ENCODE assay signal across 24 cellular contexts in the genomic region with DNA sequence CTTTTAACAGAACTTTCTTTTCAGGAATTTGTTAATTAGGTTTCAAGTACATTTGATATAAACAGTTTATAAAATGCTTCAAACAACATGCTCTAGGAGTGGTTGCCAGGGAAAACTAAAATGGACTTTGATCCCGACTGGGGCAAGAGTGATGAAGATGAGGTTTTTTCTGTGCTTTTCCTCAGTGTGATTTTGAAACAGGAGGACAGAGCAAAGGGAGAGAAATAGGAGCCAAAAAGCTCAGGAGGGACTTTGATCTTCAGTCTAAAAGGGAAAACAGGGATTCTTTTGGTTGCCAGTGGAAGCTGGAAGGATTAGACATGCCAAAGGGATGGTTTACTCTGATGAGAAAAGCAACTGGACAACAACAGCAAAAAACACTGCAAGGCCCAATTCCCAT.
DNase-seq lines count a peak whose midpoint lies in the region; ATAC-seq and TF ChIP-seq lines count a peak whose summit lies in the region.
"Had no signal": no experiment of that assay in that cellular context is flagged by ENCODE, and none has a peak within 500 bp of the region (broad histone marks: within the 10 kb centered on the region; RNA-seq: fewer than 3 reads in every experiment).

No MANE protein-coding gene starts in this region.

- ATAC-seq in gastroesophageal sphincter (peak; percentile 13), HG02970 (IDR thresholded peaks at IDR 0.05; ENCODE audit: low FRiP score, unreplicated experiment) (no peak), HG03135 (IDR thresholded peaks at IDR 0.05; ENCODE audit: unreplicated experiment) (no peak)
- ATAC-seq: CD8-positive, alpha-beta T cell had no signal

- H3K27me3 ChIP-seq in gastroesophageal sphincter (no peaks in the 10 kb centered on the region), muscle layer of duodenum (ENCODE audit: low read depth, low read length) (no peaks in the 10 kb centered on the region), stomach (no peaks in the 10 kb centered on the region)
- H3K27me3 ChIP-seq: BLaER1 treated with 17β-estradiol and CSF1 and Interleukin-3, amounts not matched to agents 10 nM and 100 nM; MG63; Peyer's patch; SJCRH30 had no signal

- no peak for TF ChIP-seq EP300 in gastroesophageal sphincter (IDR thresholded peaks at IDR 0.05)
- no peak for TF ChIP-seq EP300 in stomach (IDR thresholded peaks at IDR 0.05)

- 22 to 23% methylated on average over 1 of the region's 1 CpG for WGBS in gastroesophageal sphincter (ENCODE audit: low coverage in 1 of 2), 2 donors
- WGBS in stomach, 5 donors = 50 to 69% (median 61%) methylated on average over 1 of the region's 1 CpG

- DNase-seq in stomach = no peak
- DNase-seq in NCI-H187 treated with DMSO at 0.1 percent for 48 hours (lab: John Stamatoyannopoulos, UW) = no peak
- no peak for DNase-seq in activated CD8-positive, alpha-beta memory T cell treated with anti-CD3 and anti-CD28 coated beads, Interleukin-2, amount 50 U/mL, for 4 hours
- DNase-seq: ACHN; Calu3; CD8-positive, alpha-beta T cell; EL; GF-D8; GOT3; HCEC 1CT; Kasumi-1; MG63; NCI-H1417; NCI-H1694 treated with DMSO at 0.1 percent for 48 hours; NCI-H446; NCI-H526; Peyer's patch; SJCRH30 had no signal

- peaks cover 7 to 18% (median 15%) of the 10 kb centered on the region in 5 experiments for H3K9me3 Mint-ChIP-seq in brain
- H3K9me3 Mint-ChIP-seq: CD8-positive, alpha-beta T cell had no signal

- TF ChIP-seq CTCF in brain (conservative IDR thresholded peaks at IDR 0.05) (no peak), gastroesophageal sphincter (IDR thresholded peaks at IDR 0.05) (no peak), stomach (IDR thresholded peaks at IDR 0.05) (no peak)

- H3K4me1 Mint-ChIP-seq in brain = peaks cover 12% of the 10 kb centered on the region

- intact Hi-C loops in stomach (cut with DNase I; ENCODE audit: low total_unique reads) = no loop called here

- no peak overlapping the region for H3K4me3 Mint-ChIP-seq in brain
- H3K4me3 Mint-ChIP-seq: CD8-positive, alpha-beta T cell had no signal

- H3K4me1 ChIP-seq in gastroesophageal sphincter (peaks cover 0 to 54% (median 9%) of the 10 kb centered on the region in 3 donors), muscle layer of duodenum (ENCODE audit: control insufficient read depth in 1 of 2, insufficient read depth in 2 of 2, low read length in 2 of 2) (peaks cover 0 to 6% of the 10 kb centered on the region in 2 donors), stomach (peaks cover 0 to 5% (median 2%) of the 10 kb centered on the region in 4 donors)
- H3K4me1 ChIP-seq: BLaER1 treated with 17β-estradiol and CSF1 and Interleukin-3, amounts not matched to agents 10 nM and 100 nM; Peyer's patch; SJCRH30 had no signal

- no peaks in the 10 kb centered on the region for H3K36me3 ChIP-seq in gastroesophageal sphincter
- H3K36me3 ChIP-seq in muscle layer of duodenum (ENCODE audit: control insufficient read depth in 1 of 2, insufficient read depth in 2 of 2, low read length in 2 of 2) = no peaks in the 10 kb centered on the region
- H3K36me3 ChIP-seq in stomach = no peaks in the 10 kb centered on the region
- H3K36me3 ChIP-seq: BLaER1 treated with 17β-estradiol and CSF1 and Interleukin-3, amounts not matched to agents 10 nM and 100 nM; MG63; Peyer's patch; SJCRH30 had no signal

- H3K27ac ChIP-seq in gastroesophageal sphincter = peak overlapping the region; percentile 10 to 79 (median 66)
- peak overlapping the region; percentile 4 for H3K27ac ChIP-seq in muscle layer of duodenum (ENCODE audit: low read length)
- peak overlapping the region in 4 of 5 donors; percentile 18 to 64 (median 48) for H3K27ac ChIP-seq in stomach
- H3K27ac ChIP-seq: BLaER1 treated with 17β-estradiol and CSF1 and Interleukin-3, amounts not matched to agents 10 nM and 100 nM; Peyer's patch; SJCRH30 had no signal

- H3K9me3 ChIP-seq in gastroesophageal sphincter (no peaks in the 10 kb centered on the region), muscle layer of duodenum (ENCODE audit: control insufficient read depth in 1 of 2, low read length in 2 of 2) (no peaks in the 10 kb centered on the region), stomach (no peaks in the 10 kb centered on the region)
- H3K9me3 ChIP-seq: BLaER1 treated with 17β-estradiol and CSF1 and Interleukin-3, amounts not matched to agents 10 nM and 100 nM; MG63; Peyer's patch had no signal

- TF ChIP-seq POLR2A in gastroesophageal sphincter (IDR thresholded peaks at IDR 0.05) (no peak), stomach (IDR thresholded peaks at IDR 0.05) (no peak)

- peaks cover 2% of the 10 kb centered on the region for H3K27me3 Mint-ChIP-seq in brain

- peaks cover 10% of the 10 kb centered on the region for H3K36me3 Mint-ChIP-seq in brain
- H3K36me3 Mint-ChIP-seq: CD8-positive, alpha-beta T cell had no signal

- no peak overlapping the region for H3K4me3 ChIP-seq in gastroesophageal sphincter
- H3K4me3 ChIP-seq in muscle layer of duodenum (ENCODE audit: low read depth in 1 of 2, low read length in 2 of 2) = no peak overlapping the region
- no peak overlapping the region for H3K4me3 ChIP-seq in stomach
- H3K4me3 ChIP-seq: BLaER1 treated with 17β-estradiol and CSF1 and Interleukin-3, amounts not matched to agents 10 nM and 100 nM; MG63; Peyer's patch; SJCRH30 had no signal

- peak overlapping the region in 3 of 5 experiments; percentile 3 to 70 (median 5) for H3K27ac Mint-ChIP-seq in brain
- H3K27ac Mint-ChIP-seq: CD8-positive, alpha-beta T cell had no signal

Comparison
In these comparisons a context has a peak if more than half of its experiments do, and no peak if none do; other contexts are left out.
1. H3K27ac ChIP-seq: peak in every context shown above with its lines; median percentile 66 in gastroesophageal sphincter; 48 in stomach; 4 in muscle layer of duodenum.